In genomic region chr12:82686223-82687019, GRCh38 we compare ENCODE assay signal across 8 cellular contexts. TPM values are rescaled to one million over a fixed set of nuclear protein-coding genes. Genes with fewer than 3 reads are reported as not detected.
DNase-seq lines count a peak whose midpoint lies in the region; ATAC-seq and TF ChIP-seq lines count a peak whose summit lies in the region.

TMTC2 (plus strand) TSS chr12:82686906.

- no peaks in the 10 kb centered on the region for H3K9me2 ChIP-seq in GM23248 (ENCODE audit: insufficient read depth)

- H3K27me3 ChIP-seq in GM23248 (replicated peaks; ENCODE audit: insufficient read depth), result peaks cover 4% of the 10 kb centered on the region; the same call in 1 of the 2 replicates

- peak within 1 kb of the TSS; percentile 98 for H3K4me3 ChIP-seq in GM23248
- peak within 1 kb of the TSS; percentile 85 for H3K4me3 ChIP-seq in fibroblast of mammary gland (ENCODE audit: control insufficient read depth, low read depth, low read length)

- H3K4me3 Mint-ChIP-seq in activated T-helper 2 cell treated with anti-CD3 and anti-CD28 coated beads, Interferon-gamma antibody, Interleukin-2, Interleukin-4, amounts not matched to agents 10 μg/mL and 5 μg/mL and 100 μg/mL, durations not matched to agents 14 hours and 24 hours and 36 hours (ENCODE audit: low read depth), result peak within 1 kb of the TSS; percentile 98
- peak within 1 kb of the TSS; percentile 96 for H3K4me3 Mint-ChIP-seq in natural killer cell
- peak within 1 kb of the TSS; percentile 89 for H3K4me3 Mint-ChIP-seq in stimulated activated naive B cell treated with anti-CD40 and anti-IgM and Interleukin-4, amounts not matched to agents 10 μg/mL and 1 μg/mL and 100 μg/mL, for 72 hours

- no peak for TF ChIP-seq CTCF in fibroblast of mammary gland (conservative IDR thresholded peaks at IDR 0.05; ENCODE audit: control insufficient read depth, insufficient read depth, low read depth, low read length)
- TF ChIP-seq CTCF in natural killer cell (IDR thresholded peaks at IDR 0.05), result no peak

- intact Hi-C loops in activated T-helper 2 cell treated with anti-CD3 and anti-CD28 coated beads, Interferon-gamma antibody, Interleukin-2, Interleukin-4, amounts not matched to agents 10 μg/mL and 5 μg/mL and 100 μg/mL, durations not matched to agents 14 hours and 24 hours and 36 hours (cut with micrococcal nuclease), result loop anchor here (1.0 to 5.0 kb wide), 5 partner anchors 191 to 1141 kb away; partner anchors contain the start of genes CCDC59 and METTL25
- intact Hi-C loops in natural killer cell (cut with micrococcal nuclease), result loop anchor here (10.0 kb wide), 1 partner anchor 332 kb away; the partner anchor contains the start of genes CCDC59 and METTL25

- DNase-seq in DMS79 treated with DMSO at 0.1 percent for 48 hours (lab: John Stamatoyannopoulos, UW) (peak; percentile 77), GM23248 (peak; percentile 96), RPMI8226 (peak; percentile 94), fibroblast of mammary gland (ENCODE audit: low read depth) (peak; percentile 80), natural killer cell (peak; percentile 78)
- DNase-seq in activated T-helper 2 cell treated with anti-CD3 and anti-CD28 coated beads, Interferon-gamma antibody, Interleukin-2, Interleukin-4, amounts not matched to agents 10 μg/mL and 5 μg/mL and 100 μg/mL, durations not matched to agents 14 hours and 24 hours and 36 hours (ENCODE audit: low spot score), result peak; percentile 89
- peak; percentile 87 for DNase-seq in stimulated activated naive B cell treated with anti-CD40 and anti-IgM and Interleukin-4, amounts not matched to agents 10 μg/mL and 1 μg/mL and 100 μg/mL, for 72 hours

- H3K9me3 ChIP-seq in GM23248 (ENCODE audit: low read depth), result no peaks in the 10 kb centered on the region
- no peaks in the 10 kb centered on the region for H3K9me3 ChIP-seq in KOPT-K1 (ENCODE audit: insufficient read depth, low read length, poor library complexity, severe bottlenecking)

- 1 to 2% methylated on average over 22 to 35 of the region's 35 CpGs for WGBS in GM23248 (ENCODE audit: low coverage in 1 of 2, low lambda C conversion rate in 2 of 2, missing lambda C conversion rate in 2 of 2), 2 experiments

- H3K9me3 Mint-ChIP-seq in activated T-helper 2 cell treated with anti-CD3 and anti-CD28 coated beads, Interferon-gamma antibody, Interleukin-2, Interleukin-4, amounts not matched to agents 10 μg/mL and 5 μg/mL and 100 μg/mL, durations not matched to agents 14 hours and 24 hours and 36 hours, result no peaks in the 10 kb centered on the region
- no peaks in the 10 kb centered on the region for H3K9me3 Mint-ChIP-seq in natural killer cell
- H3K9me3 Mint-ChIP-seq in stimulated activated naive B cell treated with anti-CD40 and anti-IgM and Interleukin-4, amounts not matched to agents 10 μg/mL and 1 μg/mL and 100 μg/mL, for 72 hours, result no peaks in the 10 kb centered on the region

- H3K27me3 Mint-ChIP-seq in activated T-helper 2 cell treated with anti-CD3 and anti-CD28 coated beads, Interferon-gamma antibody, Interleukin-2, Interleukin-4, amounts not matched to agents 10 μg/mL and 5 μg/mL and 100 μg/mL, durations not matched to agents 14 hours and 24 hours and 36 hours (ENCODE audit: low read depth), result peaks cover 23% of the 10 kb centered on the region
- peaks cover 4 to 15% of the 10 kb centered on the region in 2 donors for H3K27me3 Mint-ChIP-seq in natural killer cell (ENCODE audit: low read depth in 2 of 2)
- peaks cover 11 to 15% of the 10 kb centered on the region in 2 donors for H3K27me3 Mint-ChIP-seq in stimulated activated naive B cell treated with anti-CD40 and anti-IgM and Interleukin-4, amounts not matched to agents 10 μg/mL and 1 μg/mL and 100 μg/mL, for 72 hours

- ATAC-seq in natural killer cell, result peak; percentile 88 to 94 (median 90)
- peak; percentile 90 to 92 for ATAC-seq in stimulated activated naive B cell treated with anti-CD40 and anti-IgM and Interleukin-4, amounts not matched to agents 10 μg/mL and 1 μg/mL and 100 μg/mL, for 72 hours (replicated peaks)

- peaks cover 18% of the 10 kb centered on the region for H3K4me1 Mint-ChIP-seq in activated T-helper 2 cell treated with anti-CD3 and anti-CD28 coated beads, Interferon-gamma antibody, Interleukin-2, Interleukin-4, amounts not matched to agents 10 μg/mL and 5 μg/mL and 100 μg/mL, durations not matched to agents 14 hours and 24 hours and 36 hours (ENCODE audit: low read depth)
- H3K4me1 Mint-ChIP-seq in natural killer cell, result peaks cover 26 to 33% of the 10 kb centered on the region in 2 donors
- H3K4me1 Mint-ChIP-seq in stimulated activated naive B cell treated with anti-CD40 and anti-IgM and Interleukin-4, amounts not matched to agents 10 μg/mL and 1 μg/mL and 100 μg/mL, for 72 hours, result peaks cover 9 to 11% of the 10 kb centered on the region in 2 donors

- no peaks in the 10 kb centered on the region for H3K36me3 Mint-ChIP-seq in activated T-helper 2 cell treated with anti-CD3 and anti-CD28 coated beads, Interferon-gamma antibody, Interleukin-2, Interleukin-4, amounts not matched to agents 10 μg/mL and 5 μg/mL and 100 μg/mL, durations not matched to agents 14 hours and 24 hours and 36 hours (ENCODE audit: low read depth)
- no peaks in the 10 kb centered on the region for H3K36me3 Mint-ChIP-seq in natural killer cell
- H3K36me3 Mint-ChIP-seq in stimulated activated naive B cell treated with anti-CD40 and anti-IgM and Interleukin-4, amounts not matched to agents 10 μg/mL and 1 μg/mL and 100 μg/mL, for 72 hours, result peaks cover 0 to 2% of the 10 kb centered on the region in 2 donors

- no peaks in the 10 kb centered on the region for H3F3A ChIP-seq in GM23248 (ENCODE audit: insufficient read depth)

- H3K79me2 ChIP-seq in GM23248 (ENCODE audit: insufficient read depth), result 0 out of 2 replicates have a peak, but pooled peaks cover 4% of the 10 kb centered on the region

- H3K4me2 ChIP-seq in GM23248 (ENCODE audit: unreplicated experiment), result peak within 1 kb of the TSS; percentile 90

- in situ Hi-C loops in GM23248 (cut with MboI), result loop anchor here (25.0 kb wide), 2 partner anchors 1701 to 1801 kb away; no protein-coding TSS in a partner anchor

- peaks cover 12% of the 10 kb centered on the region for H3K4me1 ChIP-seq in GM23248 (ENCODE audit: insufficient read depth)

- peak within 1 kb of the TSS; percentile 78 for H3K9ac ChIP-seq in GM23248

- H4K20me1 ChIP-seq in GM23248 (ENCODE audit: insufficient read depth), result no peaks in the 10 kb centered on the region

- H3K27ac ChIP-seq in GM23248 (peak within 1 kb of the TSS; percentile 51), KOPT-K1 (ENCODE audit: low read depth, low read length, poor library complexity, severe bottlenecking) (peak within 1 kb of the TSS; percentile 15)

- H3K27ac Mint-ChIP-seq in activated T-helper 2 cell treated with anti-CD3 and anti-CD28 coated beads, Interferon-gamma antibody, Interleukin-2, Interleukin-4, amounts not matched to agents 10 μg/mL and 5 μg/mL and 100 μg/mL, durations not matched to agents 14 hours and 24 hours and 36 hours, result peak within 1 kb of the TSS; percentile 76
- peak within 1 kb of the TSS; percentile 94 to 95 for H3K27ac Mint-ChIP-seq in natural killer cell
- peak within 1 kb of the TSS; percentile 79 for H3K27ac Mint-ChIP-seq in stimulated activated naive B cell treated with anti-CD40 and anti-IgM and Interleukin-4, amounts not matched to agents 10 μg/mL and 1 μg/mL and 100 μg/mL, for 72 hours

- no peaks in the 10 kb centered on the region for H3K36me3 ChIP-seq in GM23248 (ENCODE audit: low read depth)
- no peaks in the 10 kb centered on the region for H3K36me3 ChIP-seq in KOPT-K1 (ENCODE audit: insufficient read depth, low read length)

- peak within 1 kb of the TSS; percentile 94 for H2AFZ ChIP-seq in GM23248

RNA-seq across cellular contexts. Expression of gene TMTC2, which starts in this region (rescaled TPM):
- total RNA-seq in GM23248 (2014; rRNA removed; shearing (Covaris generic)), result 3.5 and 5.6 TPM in 2 replicates
- polyA plus RNA-seq in GM23248 (2016; fragmentation: Nextera tagmentation; extraction: Ambion mirVana), result 0.36 and 0.58 TPM in 2 replicates
- 2.5 and 3.0 TPM in 2 replicates for total RNA-seq in activated T-helper 2 cell treated with anti-CD3 and anti-CD28 coated beads, Interferon-gamma antibody, Interleukin-2, Interleukin-4, amounts not matched to agents 10 μg/mL and 5 μg/mL and 100 μg/mL, durations not matched to agents 14 hours and 24 hours and 36 hours
- 1 to 10 TPM; 1.4 to 2.3 (median 1.6) TPM for total RNA-seq in natural killer cell

Comparison
In these comparisons a context has a peak if more than half of its experiments do, and no peak if none do; other contexts are left out.
1. Peak in every context shown above with its lines: DNase-seq, ATAC-seq, H3K4me3 ChIP-seq and H3K27ac ChIP-seq.